ENCODE assay signal across 14 cellular contexts in the genomic region with DNA sequence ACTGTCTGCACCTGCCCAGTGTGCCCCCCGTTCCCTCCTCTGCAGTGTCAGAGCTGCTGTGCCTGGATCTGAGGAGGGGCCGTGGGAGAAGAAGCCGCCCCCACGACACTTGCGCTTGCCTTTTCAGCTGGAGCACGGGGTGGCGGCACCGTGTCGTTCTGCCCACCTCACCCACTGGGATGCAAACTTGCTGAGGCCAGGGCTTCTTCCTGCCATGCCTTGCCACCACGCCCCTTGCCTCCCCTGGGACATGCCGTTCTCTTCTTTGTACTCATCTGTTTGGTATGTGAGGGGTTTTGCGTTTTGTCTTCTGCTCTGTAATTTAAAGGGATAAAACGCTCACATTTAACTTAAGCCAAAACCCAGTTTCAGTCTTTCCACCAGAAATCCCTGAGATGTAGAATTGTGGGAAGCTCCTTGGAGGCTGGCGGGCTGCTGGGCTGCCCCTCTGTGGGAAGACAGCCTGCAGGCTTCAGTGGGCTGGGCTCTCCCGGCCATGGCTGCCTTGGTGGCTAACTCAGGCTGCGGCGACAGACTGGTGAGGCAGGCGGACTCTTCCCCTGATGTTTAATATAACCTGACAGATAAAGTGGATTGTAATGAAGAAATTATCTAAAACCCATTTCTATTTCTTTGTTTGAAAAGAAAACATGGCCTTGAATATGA.
DNase-seq lines count a peak whose midpoint lies in the region.
"Had no signal": no experiment of that assay in that cellular context is flagged by ENCODE, and none has a peak within 500 bp of the region (broad histone marks: within the 10 kb centered on the region; RNA-seq: fewer than 3 reads in every experiment).

No MANE protein-coding gene starts in this region.

- peak; percentile 37 for DNase-seq in activated CD8-positive, alpha-beta memory T cell treated with anti-CD3 and anti-CD28 coated beads for 24 hours
- no peak for DNase-seq in activated CD8-positive, alpha-beta memory T cell treated with anti-CD3 and anti-CD28 coated beads, Interleukin-2, amount 50 U/mL, for 4 hours
- DNase-seq in T1000 (lab: John Stamatoyannopoulos, UW) (peak; percentile 74), glomerular visceral epithelial cell (ENCODE audit: extremely low spot score) (peak; percentile 66), stromal cell of bone marrow (ENCODE audit: low read depth) (peak; percentile 50), NCI-H446 treated with DMSO at 0.1 percent for 48 hours (lab: John Stamatoyannopoulos, UW) (no peak), NCI-H1417 (lab: John Stamatoyannopoulos, UW) (no peak)
- no peak for DNase-seq in activated CD4-positive, alpha-beta T cell treated with anti-CD3 and anti-CD28 coated beads for 48 hours
- DNase-seq: AML-193; effector CD4-positive, alpha-beta T cell; H7; NCI-H2171; retina; stimulated activated CD8-positive, alpha-beta memory T cell treated with anti-CD3 and anti-CD28 coated beads, Interleukin-4, amount 100 ng/mL, for 48 hours had no signal

Comparison
In these comparisons a context has a peak if more than half of its experiments do, and no peak if none do; other contexts are left out.
1. DNase-seq: peak in activated CD8-positive, alpha-beta memory T cell treated with anti-CD3 and anti-CD28 coated beads for 24 hours (single experiment), T1000 (single experiment), glomerular visceral epithelial cell (single experiment) and stromal cell of bone marrow (single experiment); none in activated CD8-positive, alpha-beta memory T cell treated with anti-CD3 and anti-CD28 coated beads, Interleukin-2, amount 50 U/mL, for 4 hours (single experiment), NCI-H446 treated with DMSO at 0.1 percent for 48 hours (single experiment), activated CD4-positive, alpha-beta T cell treated with anti-CD3 and anti-CD28 coated beads for 48 hours (single experiment) and NCI-H1417 (0 of 3).